Comparison of ENCODE assay signal across 2 cellular contexts in genomic region chr4:17018013-17018412, GRCh38.
TF ChIP-seq lines count a peak whose summit lies in the region.

No MANE protein-coding gene starts in this region.

TF ChIP-seq in liver, 16 proteins besides CTCF, POLR2A, EP300 and RAD21:
- TF ChIP-seq GABPA (IDR thresholded peaks at IDR 0.05 in 1 of 2, conservative IDR thresholded peaks at IDR 0.05 in 1 of 2) (no peak), FOXA2 (IDR thresholded peaks at IDR 0.05) (no peak), MAX (IDR thresholded peaks at IDR 0.05) (no peak), HNF4G (IDR thresholded peaks at IDR 0.05) (no peak), NR2F2 (IDR thresholded peaks at IDR 0.05) (peak; percentile 57), FOXA1 (IDR thresholded peaks at IDR 0.05) (no peak)
- TF ChIP-seq, protein P1, sequence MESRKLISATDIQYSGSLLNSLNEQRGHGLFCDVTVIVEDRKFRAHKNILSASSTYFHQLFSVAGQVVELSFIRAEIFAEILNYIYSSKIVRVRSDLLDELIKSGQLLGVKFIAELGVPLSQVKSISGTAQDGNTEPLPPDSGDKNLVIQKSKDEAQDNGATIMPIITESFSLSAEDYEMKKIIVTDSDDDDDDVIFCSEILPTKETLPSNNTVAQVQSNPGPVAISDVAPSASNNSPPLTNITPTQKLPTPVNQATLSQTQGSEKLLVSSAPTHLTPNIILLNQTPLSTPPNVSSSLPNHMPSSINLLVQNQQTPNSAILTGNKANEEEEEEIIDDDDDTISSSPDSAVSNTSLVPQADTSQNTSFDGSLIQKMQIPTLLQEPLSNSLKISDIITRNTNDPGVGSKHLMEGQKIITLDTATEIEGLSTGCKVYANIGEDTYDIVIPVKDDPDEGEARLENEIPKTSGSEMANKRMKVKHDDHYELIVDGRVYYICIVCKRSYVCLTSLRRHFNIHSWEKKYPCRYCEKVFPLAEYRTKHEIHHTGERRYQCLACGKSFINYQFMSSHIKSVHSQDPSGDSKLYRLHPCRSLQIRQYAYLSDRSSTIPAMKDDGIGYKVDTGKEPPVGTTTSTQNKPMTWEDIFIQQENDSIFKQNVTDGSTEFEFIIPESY (IDR thresholded peaks at IDR 0.05), result no peak
- TF ChIP-seq, protein P2, sequence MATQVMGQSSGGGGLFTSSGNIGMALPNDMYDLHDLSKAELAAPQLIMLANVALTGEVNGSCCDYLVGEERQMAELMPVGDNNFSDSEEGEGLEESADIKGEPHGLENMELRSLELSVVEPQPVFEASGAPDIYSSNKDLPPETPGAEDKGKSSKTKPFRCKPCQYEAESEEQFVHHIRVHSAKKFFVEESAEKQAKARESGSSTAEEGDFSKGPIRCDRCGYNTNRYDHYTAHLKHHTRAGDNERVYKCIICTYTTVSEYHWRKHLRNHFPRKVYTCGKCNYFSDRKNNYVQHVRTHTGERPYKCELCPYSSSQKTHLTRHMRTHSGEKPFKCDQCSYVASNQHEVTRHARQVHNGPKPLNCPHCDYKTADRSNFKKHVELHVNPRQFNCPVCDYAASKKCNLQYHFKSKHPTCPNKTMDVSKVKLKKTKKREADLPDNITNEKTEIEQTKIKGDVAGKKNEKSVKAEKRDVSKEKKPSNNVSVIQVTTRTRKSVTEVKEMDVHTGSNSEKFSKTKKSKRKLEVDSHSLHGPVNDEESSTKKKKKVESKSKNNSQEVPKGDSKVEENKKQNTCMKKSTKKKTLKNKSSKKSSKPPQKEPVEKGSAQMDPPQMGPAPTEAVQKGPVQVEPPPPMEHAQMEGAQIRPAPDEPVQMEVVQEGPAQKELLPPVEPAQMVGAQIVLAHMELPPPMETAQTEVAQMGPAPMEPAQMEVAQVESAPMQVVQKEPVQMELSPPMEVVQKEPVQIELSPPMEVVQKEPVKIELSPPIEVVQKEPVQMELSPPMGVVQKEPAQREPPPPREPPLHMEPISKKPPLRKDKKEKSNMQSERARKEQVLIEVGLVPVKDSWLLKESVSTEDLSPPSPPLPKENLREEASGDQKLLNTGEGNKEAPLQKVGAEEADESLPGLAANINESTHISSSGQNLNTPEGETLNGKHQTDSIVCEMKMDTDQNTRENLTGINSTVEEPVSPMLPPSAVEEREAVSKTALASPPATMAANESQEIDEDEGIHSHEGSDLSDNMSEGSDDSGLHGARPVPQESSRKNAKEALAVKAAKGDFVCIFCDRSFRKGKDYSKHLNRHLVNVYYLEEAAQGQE (IDR thresholded peaks at IDR 0.05), result no peak

TF ChIP-seq in HepG2, 621 proteins besides CTCF, POLR2A, EP300 and RAD21:
- no peak for TF ChIP-seq KAT8 (CRISPR knock-in tag; IDR thresholded peaks at IDR 0.05)
- no peak for TF ChIP-seq ZNF780A (CRISPR knock-in tag; IDR thresholded peaks at IDR 0.05)
- no peak for TF ChIP-seq HNRNPUL1 (IDR thresholded peaks at IDR 0.05; ENCODE audit: low read depth, low read length)
- TF ChIP-seq ZNF343 (CRISPR knock-in tag; IDR thresholded peaks at IDR 0.05), result no peak
- TF ChIP-seq KLF16 (CRISPR knock-in tag; IDR thresholded peaks at IDR 0.05), result no peak
- no peak for TF ChIP-seq NFE2L2 (IDR thresholded peaks at IDR 0.05; ENCODE audit: low read length)
- no peak for TF ChIP-seq CBX5 (CRISPR knock-in tag; IDR thresholded peaks at IDR 0.05; ENCODE audit: borderline replicate concordance)
- no peak for TF ChIP-seq KMT2B (CRISPR knock-in tag; IDR thresholded peaks at IDR 0.05)
